In the genomic region with DNA sequence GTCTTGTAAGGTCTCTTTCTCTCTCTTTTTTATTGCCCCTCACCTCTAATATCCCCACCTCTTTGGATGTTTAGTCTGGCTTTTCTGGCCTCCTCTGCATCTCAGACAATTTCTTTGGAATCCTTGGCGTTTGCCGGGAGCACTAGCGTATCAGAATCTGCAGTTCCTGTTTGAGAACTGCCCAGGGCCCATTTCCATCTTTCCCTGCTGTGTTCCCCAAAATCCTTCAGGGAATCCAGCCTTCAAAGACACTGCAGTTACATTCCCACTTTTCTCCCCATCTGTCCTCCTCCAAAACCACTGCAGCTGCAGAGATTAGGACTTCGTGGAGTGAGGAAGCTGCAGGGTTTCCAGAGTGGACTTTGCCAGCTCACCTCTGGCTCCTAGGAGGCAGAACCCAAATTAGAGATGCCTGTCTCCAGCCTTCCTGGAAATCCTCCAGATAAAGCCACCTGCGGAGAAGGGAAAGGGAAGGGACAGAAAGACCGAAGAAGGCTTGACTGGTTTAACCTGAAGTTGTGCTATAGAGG, we compare ENCODE assay signal across 27 cellular contexts. TPM values are rescaled to one million over a fixed set of nuclear protein-coding genes. Genes with fewer than 3 reads are reported as not detected.
DNase-seq lines count a peak whose midpoint lies in the region; ATAC-seq and TF ChIP-seq lines count a peak whose summit lies in the region.
"Had no signal": no experiment of that assay in that cellular context is flagged by ENCODE, and none has a peak within 500 bp of the region (broad histone marks: within the 10 kb centered on the region; RNA-seq: fewer than 3 reads in every experiment).

No MANE protein-coding gene starts in this region.

- no peak for ATAC-seq in HG02938 (IDR thresholded peaks at IDR 0.05; ENCODE audit: unreplicated experiment)
- ATAC-seq: right cardiac atrium; stimulated activated naive B cell treated with anti-CD40 and anti-IgM and Interleukin-4, amounts not matched to agents 10 μg/mL and 1 μg/mL and 100 μg/mL, for 72 hours had no signal

- no peak overlapping the region for H3K27ac ChIP-seq in osteoblast (ENCODE audit: low read depth, low read length)
- H3K27ac ChIP-seq: KMS-11, tibial artery, WERI-Rb-1 had no signal

- peak; percentile 20 for DNase-seq in H7
- peak; percentile 35 for DNase-seq in cerebellum (ENCODE audit: low spot score)
- DNase-seq in osteoblast (ENCODE audit: insufficient read length, low spot score, missing footprints) = peak; percentile 56
- no peak for DNase-seq in KBM-7
- DNase-seq in activated naive CD4-positive, alpha-beta T cell treated with Interleukin-2 at 50 U/mL for 16 hours = no peak
- DNase-seq in GM03348 (ENCODE audit: low spot score) = no peak
- DNase-seq: activated CD4-positive, alpha-beta T cell treated with anti-CD3 and anti-CD28 coated beads, Interleukin-2, amount 50 U/mL, for 48 hours; activated naive CD4-positive, alpha-beta T cell treated with anti-CD3 and anti-CD28 coated beads, Interleukin-2, amount 10 ng/mL, durations not matched to agents 7 days and 5 days; activated T-cell treated with anti-CD3 and anti-CD28 coated beads, Interleukin-2, amount 50 U/mL, for 1 hour; CD4-positive, CD25-positive, alpha-beta regulatory T cell; cortex of kidney; DMS79 treated with DMSO at 0.1 percent for 48 hours; NCI-H1105; NCI-H526 treated with DMSO at 0.1 percent for 48 hours; occipital lobe; right cardiac atrium; Right ventricle myocardium superior; stimulated activated naive B cell treated with anti-CD40 and anti-IgM and Interleukin-4, amounts not matched to agents 10 μg/mL and 1 μg/mL and 100 μg/mL, for 72 hours; tibial artery; WERI-Rb-1 had no signal

- TF ChIP-seq CTCF in osteoblast (IDR thresholded peaks at IDR 0.05; ENCODE audit: extremely low read depth, low read depth, low read length) = no peak

- no peak overlapping the region for H3K9ac ChIP-seq in iPS-15b (ENCODE audit: low read depth, low read length)
- H3K9ac ChIP-seq: KMS-11 had no signal

- H4K20me1 ChIP-seq in osteoblast (ENCODE audit: insufficient read depth, low read length) = no peaks in the 10 kb centered on the region

- H3K27me3 ChIP-seq in H7 (ENCODE audit: control insufficient read depth, insufficient read depth, low read length) = no peaks in the 10 kb centered on the region; the same call in 1 of the 2 replicates
- H3K27me3 ChIP-seq in iPS-15b (ENCODE audit: control insufficient read depth, insufficient read depth, low read length) = peaks cover 30% of the 10 kb centered on the region
- H3K27me3 ChIP-seq in osteoblast (ENCODE audit: insufficient read depth, low read length) = peaks cover 55% of the 10 kb centered on the region

- no peaks in the 10 kb centered on the region for H3K36me3 ChIP-seq in H7 (replicated peaks; ENCODE audit: control insufficient read depth, insufficient read depth, low read length)
- no peaks in the 10 kb centered on the region for H3K36me3 ChIP-seq in iPS-15b (ENCODE audit: control insufficient read depth, insufficient read depth, low read length)
- H3K36me3 ChIP-seq in osteoblast (ENCODE audit: insufficient read depth, low read length) = no peaks in the 10 kb centered on the region
- H3K36me3 ChIP-seq: tibial artery, WERI-Rb-1 had no signal

- peaks cover 26% of the 10 kb centered on the region for H3K4me1 ChIP-seq in iPS-15b (ENCODE audit: control insufficient read depth, insufficient read depth, low read length)
- peaks cover 5% of the 10 kb centered on the region for H3K4me1 ChIP-seq in osteoblast (ENCODE audit: insufficient read depth, low read length)

- H2AFZ ChIP-seq in osteoblast (ENCODE audit: low read length) = no peak overlapping the region

- H3K4me2 ChIP-seq in osteoblast (ENCODE audit: insufficient read depth, low read length) = no peak overlapping the region
- H3K4me2 ChIP-seq: KMS-11 had no signal

- H3K4me3 ChIP-seq in H7 (ENCODE audit: insufficient read depth, low read depth, low read length) = peak overlapping the region; percentile 20
- H3K4me3 ChIP-seq in iPS-15b (ENCODE audit: low read depth, low read length) = peak overlapping the region; percentile 2
- no peak overlapping the region for H3K4me3 ChIP-seq in osteoblast (ENCODE audit: insufficient read depth, low read length)
- H3K4me3 ChIP-seq: tibial artery had no signal

- in situ Hi-C loops in KBM-7 (cut with MboI; ENCODE audit: low pct_unique_long_range_greater_than_20kb, low sequenced_read_pairs) = no loop called here

- no peaks in the 10 kb centered on the region for H3K79me2 ChIP-seq in osteoblast (ENCODE audit: insufficient read depth, low read length)

- no peaks in the 10 kb centered on the region for H3K9me3 ChIP-seq in iPS-15b (ENCODE audit: control insufficient read depth, insufficient read depth, low read length)
- H3K9me3 ChIP-seq in osteoblast (ENCODE audit: low read depth, low read length) = no peaks in the 10 kb centered on the region
- H3K9me3 ChIP-seq: tibial artery had no signal

RNA-seq across cellular contexts. Expression of a gene that starts 2.7 kb away (rescaled TPM):
- total RNA-seq in H7 (2014; rRNA removed; shearing (Covaris generic)) = 32.8 and 34.8 TPM in 2 replicates
- total RNA-seq in cerebellum (14.0 TPM), osteoblast (0.29 and 0.36 TPM in 2 replicates)
- total RNA-seq: CD4-positive, CD25-positive, alpha-beta regulatory T cell; epithelial cell of proximal tubule; glomerular endothelial cell; mononuclear cell; T-helper 1 cell treated with Interleukin-12 subunit alpha and Interleukin-12 subunit beta and Interleukin-4 antibody, amounts not matched to agents 30 ng/mL and 1 ng/mL, for 36 hours had no signal

RNA-seq across cellular contexts. Expression of a gene that starts 25.0 kb away (rescaled TPM):
- 0.10 and 0.15 TPM in 2 replicates for total RNA-seq in H7 (2014; rRNA removed; shearing (Covaris generic))
- total RNA-seq in cerebellum (0.54 TPM), osteoblast (not detected in 2 replicates)
- total RNA-seq: CD4-positive, CD25-positive, alpha-beta regulatory T cell; epithelial cell of proximal tubule; glomerular endothelial cell; mononuclear cell; T-helper 1 cell treated with Interleukin-12 subunit alpha and Interleukin-12 subunit beta and Interleukin-4 antibody, amounts not matched to agents 30 ng/mL and 1 ng/mL, for 36 hours had no signal

Comparison
In these comparisons a context has a peak if more than half of its experiments do, and no peak if none do; other contexts are left out.
1. DNase-seq: peak in H7 (single experiment), cerebellum (single experiment) and osteoblast (single experiment); none in KBM-7 (single experiment), activated naive CD4-positive, alpha-beta T cell treated with Interleukin-2 at 50 U/mL for 16 hours (single experiment) and GM03348 (single experiment).
2. RNA of a gene that starts 2.7 kb away (total RNA-seq): 32.8 to 34.8 TPM in H7 and 14.0 TPM in cerebellum (single experiment); 0.29 to 0.36 TPM in osteoblast; every median in the first group is over 10 times any median in the second.